Comparison of ENCODE assay signal across 15 cellular contexts in genomic region chr5:149944666-149945065, GRCh38. TPM values are rescaled to one million over a fixed set of nuclear protein-coding genes. Genes with fewer than 3 reads are reported as not detected.
DNase-seq lines count a peak whose midpoint lies in the region; ATAC-seq and TF ChIP-seq lines count a peak whose summit lies in the region.
"Had no signal": no experiment of that assay in that cellular context is flagged by ENCODE, and none has a peak within 500 bp of the region (broad histone marks: within the 10 kb centered on the region; RNA-seq: fewer than 3 reads in every experiment).

PDE6A (minus strand) TSS chr5:149944793; CDS start chr5:149944673, 120 bp downstream.

- no peaks in the 10 kb centered on the region for H3K36me3 ChIP-seq in RWPE2 (ENCODE audit: low read depth)
- H3K36me3 ChIP-seq: BLaER1, MG63 had no signal

- TF ChIP-seq CTCF in HL-60 (IDR thresholded peaks at IDR 0.05; ENCODE audit: insufficient read depth, low read length) (no peak), RWPE2 (IDR thresholded peaks at IDR 0.05; ENCODE audit: poor library complexity, severe bottlenecking) (no peak), fibroblast of villous mesenchyme (IDR thresholded peaks at IDR 0.05; ENCODE audit: insufficient read depth, low read depth, low read length) (no peak), GM10248 (IDR thresholded peaks at IDR 0.05; ENCODE audit: control extremely low read depth, extremely low read depth, low read depth, missing control alignments) (no peak)

- H3K9me3 ChIP-seq in RWPE2 (ENCODE audit: severe bottlenecking), result no peaks in the 10 kb centered on the region
- H3K9me3 ChIP-seq: BLaER1, MG63 had no signal

- POLR2A ChIA-PET in GM10248 (lab: Yijun Ruan, JAX), result no interaction called here

- no peak within 1 kb of the TSS for H3K4me3 ChIP-seq in HL-60 (replicated peaks; ENCODE audit: insufficient read depth, low read length)
- no peak within 1 kb of the TSS for H3K4me3 ChIP-seq in RWPE2 (ENCODE audit: severe bottlenecking)
- H3K4me3 ChIP-seq in fibroblast of villous mesenchyme (ENCODE audit: low read depth, low read length), result no peak within 1 kb of the TSS
- H3K4me3 ChIP-seq: BLaER1, MG63 had no signal

- CTCF ChIA-PET in GM10248 (lab: Yijun Ruan, JAX), result no interaction called here

- no peak for DNase-seq in HL-60 (ENCODE audit: low read depth in 1 of 2, low spot score in 1 of 2)
- DNase-seq in RWPE2 (ENCODE audit: low spot score), result no peak
- peak; percentile 76 for DNase-seq in fibroblast of villous mesenchyme (ENCODE audit: low read depth)
- DNase-seq in GM10248 (ENCODE audit: extremely low spot score), result no peak
- no peak for DNase-seq in NCI-H345 treated with DMSO at 0.1 percent for 48 hours (lab: John Stamatoyannopoulos, UW; ENCODE audit: unreplicated experiment)
- DNase-seq: DMS53, MG63, NCI-H1092 treated with DMSO at 0.1 percent for 48 hours, NCI-H1694 treated with DMSO at 0.1 percent for 48 hours, NCI-H345, NCI-H774 had no signal

- no peak; the same call in 2 of the 3 replicates for ATAC-seq in RWPE2 (ENCODE audit: low read depth)
- no peak for ATAC-seq in GM18511 (IDR thresholded peaks at IDR 0.05; ENCODE audit: unreplicated experiment)
- ATAC-seq in HG03095 (IDR thresholded peaks at IDR 0.05; ENCODE audit: unreplicated experiment), result no peak

- H3K27ac ChIP-seq in HL-60 (replicated peaks), result peak within 1 kb of the TSS; percentile 96
- peak within 1 kb of the TSS; percentile 99 for H3K27ac ChIP-seq in RWPE2 (ENCODE audit: poor library complexity, severe bottlenecking)
- H3K27ac ChIP-seq: BLaER1, KMS-11 had no signal

- peaks cover 32% of the 10 kb centered on the region for H3K4me1 ChIP-seq in RWPE2 (ENCODE audit: insufficient read depth, poor library complexity, severe bottlenecking)
- H3K4me1 ChIP-seq: BLaER1 had no signal

- H3K27me3 ChIP-seq in HL-60 (ENCODE audit: insufficient read depth, poor library complexity, severe bottlenecking) (no peaks in the 10 kb centered on the region), RWPE2 (ENCODE audit: insufficient read depth, poor library complexity, severe bottlenecking) (no peaks in the 10 kb centered on the region)
- H3K27me3 ChIP-seq: BLaER1, MG63 had no signal

RNA-seq across cellular contexts. Expression of gene PDE6A, which starts in this region (rescaled TPM):
- total RNA-seq in fibroblast of villous mesenchyme, result under 0.01 TPM in 1 of 2 replicates, not detected in the other

Comparison
In these comparisons a context has a peak if more than half of its experiments do, and no peak if none do; other contexts are left out.
1. Peak in DNase-seq in fibroblast of villous mesenchyme; RNA of the gene not detected or under 1 TPM.